24 cellular contexts compared by ENCODE assay signal in genomic region chr6:24396764-24397163, GRCh38. TPM values are rescaled to one million over a fixed set of nuclear protein-coding genes. Genes with fewer than 3 reads are reported as not detected.
"Had no signal": no experiment of that assay in that cellular context is flagged by ENCODE, and none has a peak within 500 bp of the region (broad histone marks: within the 10 kb centered on the region; RNA-seq: fewer than 3 reads in every experiment).

No MANE protein-coding gene starts in this region.

- H3K9me3 ChIP-seq: gastroesophageal sphincter, mucosa of descending colon, neutrophil, transverse colon had no signal

- FAIRE-seq: endometrium had no signal

- H3K4me3 ChIP-seq: dorsolateral prefrontal cortex, gastroesophageal sphincter, mucosa of descending colon, sigmoid colon, skin epidermis, thoracic aorta, transverse colon had no signal

- H3K4me1 ChIP-seq: gastroesophageal sphincter, sigmoid colon, transverse colon had no signal

- DNase-seq: cortex of kidney; dorsolateral prefrontal cortex; effector CD8-positive, alpha-beta T cell; glutamatergic neuron; islet precursor cell; mammary epithelial cell; mucosa of descending colon; naive thymus-derived CD8-positive, alpha-beta T cell; posterior cingulate gyrus; sigmoid colon; stimulated activated CD4-positive, alpha-beta T cell treated with anti-CD3 and anti-CD28 coated beads, Interleukin-2, amount 100 ng/mL, for 24 hours; stimulated activated CD4-positive, alpha-beta T cell treated with anti-CD3 and anti-CD28 coated beads, Interleukin-4, amount 100 ng/mL, for 4 hours; stimulated activated naive B cell treated with anti-CD40 and anti-IgM and Interleukin-4, amounts not matched to agents 10 μg/mL and 1 μg/mL and 100 μg/mL, for 72 hours; stimulated activated naive CD8-positive, alpha-beta T cell treated with anti-CD3 and anti-CD28 coated beads, Interleukin-15, amount 100 ng/mL, for 72 hours; transverse colon had no signal

- H3K36me3 ChIP-seq: gastroesophageal sphincter, neutrophil, sigmoid colon, thoracic aorta, transverse colon had no signal

- H3K27ac Mint-ChIP-seq: stimulated activated naive B cell treated with anti-CD40 and anti-IgM and Interleukin-4, amounts not matched to agents 10 μg/mL and 1 μg/mL and 100 μg/mL, for 72 hours; stimulated activated naive CD8-positive, alpha-beta T cell treated with anti-CD3 and anti-CD28 coated beads, Interleukin-15, amount 100 ng/mL, for 72 hours had no signal

- H3K27ac ChIP-seq: dorsolateral prefrontal cortex, gastroesophageal sphincter, neutrophil, sigmoid colon, skin epidermis, thoracic aorta, transverse colon had no signal

- H3K4me3 Mint-ChIP-seq: naive thymus-derived CD8-positive, alpha-beta T cell; stimulated activated naive B cell treated with anti-CD40 and anti-IgM and Interleukin-4, amounts not matched to agents 10 μg/mL and 1 μg/mL and 100 μg/mL, for 72 hours; stimulated activated naive CD8-positive, alpha-beta T cell treated with anti-CD3 and anti-CD28 coated beads, Interleukin-15, amount 100 ng/mL, for 72 hours had no signal

- ATAC-seq: esophagus mucosa; gastroesophageal sphincter; left lobe of liver; mucosa of descending colon; naive thymus-derived CD8-positive, alpha-beta T cell; stimulated activated naive B cell treated with anti-CD40 and anti-IgM and Interleukin-4, amounts not matched to agents 10 μg/mL and 1 μg/mL and 100 μg/mL, for 72 hours; stimulated activated naive CD8-positive, alpha-beta T cell treated with anti-CD3 and anti-CD28 coated beads, Interleukin-15, amount 100 ng/mL, for 72 hours had no signal

- H3K4me1 Mint-ChIP-seq: naive thymus-derived CD8-positive, alpha-beta T cell had no signal

RNA-seq across cellular contexts. Expression of gene DCDC2, which starts 38.9 kb away (rescaled TPM):
- total RNA-seq: esophagus mucosa; fibroblast of lung; naive thymus-derived CD8-positive, alpha-beta T cell; pulmonary artery endothelial cell; thoracic aorta had no signal
- polyA plus RNA-seq: naive thymus-derived CD8-positive, alpha-beta T cell had no signal
